1 cellular context compared by ENCODE assay signal in the genomic region with DNA sequence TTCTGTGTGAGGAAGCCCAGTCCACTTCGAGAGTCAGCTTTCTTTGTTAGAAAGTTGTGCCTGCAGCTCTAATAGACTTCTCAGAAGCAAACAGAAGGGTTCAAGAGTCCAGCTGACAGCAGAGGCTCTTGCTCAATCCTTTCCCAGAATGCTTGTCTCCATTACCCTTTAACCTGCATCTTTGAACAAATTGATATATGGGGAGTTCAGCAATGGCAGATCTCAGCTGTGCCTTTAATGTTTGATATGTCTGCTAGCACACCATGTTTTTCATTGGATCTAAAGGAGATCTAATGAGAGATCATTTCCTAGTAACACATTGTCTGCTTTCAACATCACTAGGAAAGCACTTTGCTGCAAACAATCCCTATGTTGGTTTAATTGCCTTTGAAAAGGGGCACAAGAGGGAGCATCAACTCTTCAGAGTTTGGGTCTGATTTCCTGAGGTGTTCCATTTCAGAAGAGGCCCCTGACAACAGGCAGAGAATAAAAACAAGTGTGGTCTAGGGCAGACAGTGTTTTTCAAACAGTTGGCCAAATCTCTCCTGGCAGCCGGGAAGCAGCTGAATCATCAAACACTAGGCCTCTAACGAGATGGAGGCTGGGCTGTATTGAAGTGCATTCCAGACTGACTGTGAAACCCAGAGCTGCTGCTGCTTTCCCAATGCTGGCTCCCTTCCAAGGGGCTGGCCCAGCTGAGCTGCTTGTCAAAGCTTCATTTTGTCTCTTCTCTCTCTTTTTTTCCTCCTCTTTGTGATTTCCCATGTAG.
A peak's percentile ranks its signal among the peaks of the same experiment; 100 is the strongest.
TF ChIP-seq lines count a peak whose summit lies in the region.

No MANE protein-coding gene starts in this region.

TF ChIP-seq in HepG2, 621 proteins besides CTCF, POLR2A, EP300 and RAD21 (continued from another document and continues in another):
- TF ChIP-seq, protein P1, sequence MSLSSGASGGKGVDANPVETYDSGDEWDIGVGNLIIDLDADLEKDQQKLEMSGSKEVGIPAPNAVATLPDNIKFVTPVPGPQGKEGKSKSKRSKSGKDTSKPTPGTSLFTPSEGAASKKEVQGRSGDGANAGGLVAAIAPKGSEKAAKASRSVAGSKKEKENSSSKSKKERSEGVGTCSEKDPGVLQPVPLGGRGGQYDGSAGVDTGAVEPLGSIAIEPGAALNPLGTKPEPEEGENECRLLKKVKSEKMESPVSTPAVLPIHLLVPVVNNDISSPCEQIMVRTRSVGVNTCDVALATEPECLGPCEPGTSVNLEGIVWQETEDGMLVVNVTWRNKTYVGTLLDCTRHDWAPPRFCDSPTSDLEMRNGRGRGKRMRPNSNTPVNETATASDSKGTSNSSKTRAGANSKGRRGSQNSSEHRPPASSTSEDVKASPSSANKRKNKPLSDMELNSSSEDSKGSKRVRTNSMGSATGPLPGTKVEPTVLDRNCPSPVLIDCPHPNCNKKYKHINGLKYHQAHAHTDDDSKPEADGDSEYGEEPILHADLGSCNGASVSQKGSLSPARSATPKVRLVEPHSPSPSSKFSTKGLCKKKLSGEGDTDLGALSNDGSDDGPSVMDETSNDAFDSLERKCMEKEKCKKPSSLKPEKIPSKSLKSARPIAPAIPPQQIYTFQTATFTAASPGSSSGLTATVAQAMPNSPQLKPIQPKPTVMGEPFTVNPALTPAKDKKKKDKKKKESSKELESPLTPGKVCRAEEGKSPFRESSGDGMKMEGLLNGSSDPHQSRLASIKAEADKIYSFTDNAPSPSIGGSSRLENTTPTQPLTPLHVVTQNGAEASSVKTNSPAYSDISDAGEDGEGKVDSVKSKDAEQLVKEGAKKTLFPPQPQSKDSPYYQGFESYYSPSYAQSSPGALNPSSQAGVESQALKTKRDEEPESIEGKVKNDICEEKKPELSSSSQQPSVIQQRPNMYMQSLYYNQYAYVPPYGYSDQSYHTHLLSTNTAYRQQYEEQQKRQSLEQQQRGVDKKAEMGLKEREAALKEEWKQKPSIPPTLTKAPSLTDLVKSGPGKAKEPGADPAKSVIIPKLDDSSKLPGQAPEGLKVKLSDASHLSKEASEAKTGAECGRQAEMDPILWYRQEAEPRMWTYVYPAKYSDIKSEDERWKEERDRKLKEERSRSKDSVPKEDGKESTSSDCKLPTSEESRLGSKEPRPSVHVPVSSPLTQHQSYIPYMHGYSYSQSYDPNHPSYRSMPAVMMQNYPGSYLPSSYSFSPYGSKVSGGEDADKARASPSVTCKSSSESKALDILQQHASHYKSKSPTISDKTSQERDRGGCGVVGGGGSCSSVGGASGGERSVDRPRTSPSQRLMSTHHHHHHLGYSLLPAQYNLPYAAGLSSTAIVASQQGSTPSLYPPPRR (CRISPR knock-in tag; IDR thresholded peaks at IDR 0.05; ENCODE audit: borderline replicate concordance) = peak; percentile 62; the same call in 1 of the 2 replicates
- TF ChIP-seq HMG20B (CRISPR knock-in tag; conservative IDR thresholded peaks at IDR 0.05) (0 out of 2 replicates have a peak, but pooled peaks have one; percentile 44), NCOR1 (IDR thresholded peaks at IDR 0.05; ENCODE audit: borderline replicate concordance, low read length) (peak; percentile 85), SMC3 (IDR thresholded peaks at IDR 0.05; ENCODE audit: low read length) (peak; percentile 37), MEIS2 (CRISPR knock-in tag; IDR thresholded peaks at IDR 0.05) (peak; percentile 63; the same call in 1 of the 2 replicates), ZNF17 (CRISPR knock-in tag; IDR thresholded peaks at IDR 0.05) (no peak), STAG1 (CRISPR knock-in tag; IDR thresholded peaks at IDR 0.05) (peak; percentile 11; the same call in 1 of the 2 replicates), ZNF451 (CRISPR knock-in tag; IDR thresholded peaks at IDR 0.05) (no peak), SRF (IDR thresholded peaks at IDR 0.05; ENCODE audit: low read depth, low read length) (no peak), ZNF124 (CRISPR knock-in tag; IDR thresholded peaks at IDR 0.05) (no peak), ZEB1 (IDR thresholded peaks at IDR 0.05; ENCODE audit: insufficient replicate concordance, low read depth) (no peak), CEBPG (CRISPR knock-in tag; IDR thresholded peaks at IDR 0.05) (peak; percentile 94), MAFK (conservative IDR thresholded peaks at IDR 0.05 in 1 of 2, IDR thresholded peaks at IDR 0.05 in 1 of 2; ENCODE audit: low read length in 2 of 2) (peak; percentile 47 to 65; a peak in 2 of 4 replicates), ZNF431 (CRISPR knock-in tag; IDR thresholded peaks at IDR 0.05; ENCODE audit: borderline replicate concordance, low read depth) (no peak), EHMT2 (IDR thresholded peaks at IDR 0.05; ENCODE audit: borderline replicate concordance, low read depth, low read length) (no peak), SOX5 (CRISPR knock-in tag; IDR thresholded peaks at IDR 0.05; ENCODE audit: borderline replicate concordance) (peak; percentile 72; the same call in 1 of the 2 replicates), FOXP1 (IDR thresholded peaks at IDR 0.05) (no peak), FOXP1 (CRISPR knock-in tag; IDR thresholded peaks at IDR 0.05) (peak; percentile 59; the same call in 1 of the 2 replicates), SMARCE1 (IDR thresholded peaks at IDR 0.05; ENCODE audit: borderline replicate concordance) (no peak), KDM6A (CRISPR knock-in tag; IDR thresholded peaks at IDR 0.05; ENCODE audit: low read depth) (peak; percentile 77), ATF7-NPFF (CRISPR knock-in tag; IDR thresholded peaks at IDR 0.05; ENCODE audit: low read depth) (no peak), ZNF138 (CRISPR knock-in tag; IDR thresholded peaks at IDR 0.05; ENCODE audit: low read depth) (no peak), SAFB2 (CRISPR knock-in tag; IDR thresholded peaks at IDR 0.05; ENCODE audit: borderline replicate concordance, low read depth) (no peak), TOPORS (CRISPR knock-in tag; IDR thresholded peaks at IDR 0.05) (no peak), DPF2 (CRISPR knock-in tag; IDR thresholded peaks at IDR 0.05; ENCODE audit: borderline replicate concordance, low read depth) (0 out of 2 replicates have a peak, but pooled peaks have one; percentile 46), ELF3 (CRISPR knock-in tag; IDR thresholded peaks at IDR 0.05) (0 out of 2 replicates have a peak, but pooled peaks have one; percentile 20), THAP11 (CRISPR knock-in tag; IDR thresholded peaks at IDR 0.05) (0 out of 2 replicates have a peak, but pooled peaks have one; percentile 22), ISX (CRISPR knock-in tag; conservative IDR thresholded peaks at IDR 0.05) (no peak), ZNF12 (CRISPR knock-in tag; IDR thresholded peaks at IDR 0.05) (0 out of 2 replicates have a peak, but pooled peaks have one; percentile 17), NCOA2 (CRISPR knock-in tag; IDR thresholded peaks at IDR 0.05) (peak; percentile 83)
- TF ChIP-seq, protein P2, sequence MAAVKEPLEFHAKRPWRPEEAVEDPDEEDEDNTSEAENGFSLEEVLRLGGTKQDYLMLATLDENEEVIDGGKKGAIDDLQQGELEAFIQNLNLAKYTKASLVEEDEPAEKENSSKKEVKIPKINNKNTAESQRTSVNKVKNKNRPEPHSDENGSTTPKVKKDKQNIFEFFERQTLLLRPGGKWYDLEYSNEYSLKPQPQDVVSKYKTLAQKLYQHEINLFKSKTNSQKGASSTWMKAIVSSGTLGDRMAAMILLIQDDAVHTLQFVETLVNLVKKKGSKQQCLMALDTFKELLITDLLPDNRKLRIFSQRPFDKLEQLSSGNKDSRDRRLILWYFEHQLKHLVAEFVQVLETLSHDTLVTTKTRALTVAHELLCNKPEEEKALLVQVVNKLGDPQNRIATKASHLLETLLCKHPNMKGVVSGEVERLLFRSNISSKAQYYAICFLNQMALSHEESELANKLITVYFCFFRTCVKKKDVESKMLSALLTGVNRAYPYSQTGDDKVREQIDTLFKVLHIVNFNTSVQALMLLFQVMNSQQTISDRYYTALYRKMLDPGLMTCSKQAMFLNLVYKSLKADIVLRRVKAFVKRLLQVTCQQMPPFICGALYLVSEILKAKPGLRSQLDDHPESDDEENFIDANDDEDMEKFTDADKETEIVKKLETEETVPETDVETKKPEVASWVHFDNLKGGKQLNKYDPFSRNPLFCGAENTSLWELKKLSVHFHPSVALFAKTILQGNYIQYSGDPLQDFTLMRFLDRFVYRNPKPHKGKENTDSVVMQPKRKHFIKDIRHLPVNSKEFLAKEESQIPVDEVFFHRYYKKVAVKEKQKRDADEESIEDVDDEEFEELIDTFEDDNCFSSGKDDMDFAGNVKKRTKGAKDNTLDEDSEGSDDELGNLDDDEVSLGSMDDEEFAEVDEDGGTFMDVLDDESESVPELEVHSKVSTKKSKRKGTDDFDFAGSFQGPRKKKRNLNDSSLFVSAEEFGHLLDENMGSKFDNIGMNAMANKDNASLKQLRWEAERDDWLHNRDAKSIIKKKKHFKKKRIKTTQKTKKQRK (IDR thresholded peaks at IDR 0.05; ENCODE audit: low read length) = no peak
- TF ChIP-seq, protein P3, sequence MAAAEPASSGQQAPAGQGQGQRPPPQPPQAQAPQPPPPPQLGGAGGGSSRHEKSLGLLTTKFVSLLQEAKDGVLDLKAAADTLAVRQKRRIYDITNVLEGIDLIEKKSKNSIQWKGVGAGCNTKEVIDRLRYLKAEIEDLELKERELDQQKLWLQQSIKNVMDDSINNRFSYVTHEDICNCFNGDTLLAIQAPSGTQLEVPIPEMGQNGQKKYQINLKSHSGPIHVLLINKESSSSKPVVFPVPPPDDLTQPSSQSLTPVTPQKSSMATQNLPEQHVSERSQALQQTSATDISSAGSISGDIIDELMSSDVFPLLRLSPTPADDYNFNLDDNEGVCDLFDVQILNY (CRISPR knock-in tag; conservative IDR thresholded peaks at IDR 0.05) = no peak
- TF ChIP-seq, protein P4, sequence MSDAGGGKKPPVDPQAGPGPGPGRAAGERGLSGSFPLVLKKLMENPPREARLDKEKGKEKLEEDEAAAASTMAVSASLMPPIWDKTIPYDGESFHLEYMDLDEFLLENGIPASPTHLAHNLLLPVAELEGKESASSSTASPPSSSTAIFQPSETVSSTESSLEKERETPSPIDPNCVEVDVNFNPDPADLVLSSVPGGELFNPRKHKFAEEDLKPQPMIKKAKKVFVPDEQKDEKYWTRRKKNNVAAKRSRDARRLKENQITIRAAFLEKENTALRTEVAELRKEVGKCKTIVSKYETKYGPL (CRISPR knock-in tag; IDR thresholded peaks at IDR 0.05) = no peak
- TF ChIP-seq, protein P5, sequence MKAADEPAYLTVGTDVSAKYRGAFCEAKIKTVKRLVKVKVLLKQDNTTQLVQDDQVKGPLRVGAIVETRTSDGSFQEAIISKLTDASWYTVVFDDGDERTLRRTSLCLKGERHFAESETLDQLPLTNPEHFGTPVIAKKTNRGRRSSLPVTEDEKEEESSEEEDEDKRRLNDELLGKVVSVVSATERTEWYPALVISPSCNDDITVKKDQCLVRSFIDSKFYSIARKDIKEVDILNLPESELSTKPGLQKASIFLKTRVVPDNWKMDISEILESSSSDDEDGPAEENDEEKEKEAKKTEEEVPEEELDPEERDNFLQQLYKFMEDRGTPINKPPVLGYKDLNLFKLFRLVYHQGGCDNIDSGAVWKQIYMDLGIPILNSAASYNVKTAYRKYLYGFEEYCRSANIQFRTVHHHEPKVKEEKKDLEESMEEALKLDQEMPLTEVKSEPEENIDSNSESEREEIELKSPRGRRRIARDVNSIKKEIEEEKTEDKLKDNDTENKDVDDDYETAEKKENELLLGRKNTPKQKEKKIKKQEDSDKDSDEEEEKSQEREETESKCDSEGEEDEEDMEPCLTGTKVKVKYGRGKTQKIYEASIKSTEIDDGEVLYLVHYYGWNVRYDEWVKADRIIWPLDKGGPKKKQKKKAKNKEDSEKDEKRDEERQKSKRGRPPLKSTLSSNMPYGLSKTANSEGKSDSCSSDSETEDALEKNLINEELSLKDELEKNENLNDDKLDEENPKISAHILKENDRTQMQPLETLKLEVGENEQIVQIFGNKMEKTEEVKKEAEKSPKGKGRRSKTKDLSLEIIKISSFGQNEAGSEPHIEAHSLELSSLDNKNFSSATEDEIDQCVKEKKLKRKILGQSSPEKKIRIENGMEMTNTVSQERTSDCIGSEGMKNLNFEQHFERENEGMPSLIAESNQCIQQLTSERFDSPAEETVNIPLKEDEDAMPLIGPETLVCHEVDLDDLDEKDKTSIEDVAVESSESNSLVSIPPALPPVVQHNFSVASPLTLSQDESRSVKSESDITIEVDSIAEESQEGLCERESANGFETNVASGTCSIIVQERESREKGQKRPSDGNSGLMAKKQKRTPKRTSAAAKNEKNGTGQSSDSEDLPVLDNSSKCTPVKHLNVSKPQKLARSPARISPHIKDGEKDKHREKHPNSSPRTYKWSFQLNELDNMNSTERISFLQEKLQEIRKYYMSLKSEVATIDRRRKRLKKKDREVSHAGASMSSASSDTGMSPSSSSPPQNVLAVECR (CRISPR knock-in tag; IDR thresholded peaks at IDR 0.05; ENCODE audit: borderline replicate concordance) = peak; percentile 34; the same call in 1 of the 2 replicates
- TF ChIP-seq, protein P6, sequence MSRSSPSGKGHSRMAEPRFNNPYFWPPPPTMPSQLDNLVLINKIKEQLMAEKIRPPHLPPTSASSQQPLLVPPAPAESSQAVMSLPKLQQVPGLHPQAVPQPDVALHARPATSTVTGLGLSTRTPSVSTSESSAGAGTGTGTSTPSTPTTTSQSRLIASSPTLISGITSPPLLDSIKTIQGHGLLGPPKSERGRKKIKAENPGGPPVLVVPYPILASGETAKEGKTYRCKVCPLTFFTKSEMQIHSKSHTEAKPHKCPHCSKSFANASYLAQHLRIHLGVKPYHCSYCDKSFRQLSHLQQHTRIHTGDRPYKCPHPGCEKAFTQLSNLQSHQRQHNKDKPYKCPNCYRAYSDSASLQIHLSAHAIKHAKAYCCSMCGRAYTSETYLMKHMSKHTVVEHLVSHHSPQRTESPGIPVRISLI (CRISPR knock-in tag; IDR thresholded peaks at IDR 0.05; ENCODE audit: borderline replicate concordance) = no peak
- TF ChIP-seq, protein P7, sequence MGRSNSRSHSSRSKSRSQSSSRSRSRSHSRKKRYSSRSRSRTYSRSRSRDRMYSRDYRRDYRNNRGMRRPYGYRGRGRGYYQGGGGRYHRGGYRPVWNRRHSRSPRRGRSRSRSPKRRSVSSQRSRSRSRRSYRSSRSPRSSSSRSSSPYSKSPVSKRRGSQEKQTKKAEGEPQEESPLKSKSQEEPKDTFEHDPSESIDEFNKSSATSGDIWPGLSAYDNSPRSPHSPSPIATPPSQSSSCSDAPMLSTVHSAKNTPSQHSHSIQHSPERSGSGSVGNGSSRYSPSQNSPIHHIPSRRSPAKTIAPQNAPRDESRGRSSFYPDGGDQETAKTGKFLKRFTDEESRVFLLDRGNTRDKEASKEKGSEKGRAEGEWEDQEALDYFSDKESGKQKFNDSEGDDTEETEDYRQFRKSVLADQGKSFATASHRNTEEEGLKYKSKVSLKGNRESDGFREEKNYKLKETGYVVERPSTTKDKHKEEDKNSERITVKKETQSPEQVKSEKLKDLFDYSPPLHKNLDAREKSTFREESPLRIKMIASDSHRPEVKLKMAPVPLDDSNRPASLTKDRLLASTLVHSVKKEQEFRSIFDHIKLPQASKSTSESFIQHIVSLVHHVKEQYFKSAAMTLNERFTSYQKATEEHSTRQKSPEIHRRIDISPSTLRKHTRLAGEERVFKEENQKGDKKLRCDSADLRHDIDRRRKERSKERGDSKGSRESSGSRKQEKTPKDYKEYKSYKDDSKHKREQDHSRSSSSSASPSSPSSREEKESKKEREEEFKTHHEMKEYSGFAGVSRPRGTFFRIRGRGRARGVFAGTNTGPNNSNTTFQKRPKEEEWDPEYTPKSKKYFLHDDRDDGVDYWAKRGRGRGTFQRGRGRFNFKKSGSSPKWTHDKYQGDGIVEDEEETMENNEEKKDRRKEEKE (IDR thresholded peaks at IDR 0.05) = no peak
